In genomic region chr10:23116696-23117095, GRCh38 we compare ENCODE assay signal across 23 cellular contexts.
"Had no signal": no experiment of that assay in that cellular context is flagged by ENCODE, and none has a peak within 500 bp of the region (broad histone marks: within the 10 kb centered on the region; RNA-seq: fewer than 3 reads in every experiment).

No MANE protein-coding gene starts in this region.

- H3K27ac ChIP-seq: neural progenitor cell, ovary, parathyroid adenoma, psoas muscle, right lobe of liver, sigmoid colon, stomach, thoracic aorta, tibial artery, transverse colon, upper lobe of right lung, uterus had no signal

- H3K4me1 ChIP-seq: parathyroid adenoma, psoas muscle, right lobe of liver, sigmoid colon, stomach, tibial artery, transverse colon, upper lobe of right lung, uterus had no signal

- H3K27me3 ChIP-seq: neural progenitor cell, ovary, right lobe of liver, sigmoid colon, stomach, tibial artery, transverse colon, upper lobe of right lung, uterus had no signal

- H3K4me3 ChIP-seq: neural progenitor cell, ovary, psoas muscle, right lobe of liver, sigmoid colon, stomach, thoracic aorta, tibial artery, transverse colon, upper lobe of right lung, uterus had no signal

- H3K9me3 ChIP-seq: ovary, psoas muscle, right lobe of liver, sigmoid colon, stomach, thoracic aorta, tibial artery, transverse colon, upper lobe of right lung, uterus had no signal

- DNase-seq: naive thymus-derived CD8-positive, alpha-beta T cell; occipital lobe; ovary; posterior cingulate gyrus; psoas muscle; right cardiac atrium; right lobe of liver; sigmoid colon; small intestine; stimulated activated CD4-positive, alpha-beta T cell treated with anti-CD3 and anti-CD28 coated beads, Interleukin-15, amount 100 ng/mL, for 24 hours; stimulated activated CD4-positive, alpha-beta T cell treated with anti-CD3 and anti-CD28 coated beads, Interleukin-2, amount 100 ng/mL, for 24 hours; stimulated activated CD4-positive, alpha-beta T cell treated with anti-CD3 and anti-CD28 coated beads, Interleukin-2, amount 100 ng/mL, for 48 hours; stimulated activated CD4-positive, alpha-beta T cell treated with anti-CD3 and anti-CD28 coated beads, Interleukin-4, amount 100 ng/mL, for 24 hours; stimulated activated naive B cell treated with anti-CD40 and anti-IgM and Interleukin-4, amounts not matched to agents 10 μg/mL and 1 μg/mL and 100 μg/mL, for 72 hours; stimulated activated naive CD4-positive, alpha-beta T cell treated with Interleukin-2 at 50 U/mL for 16 hours; stomach; tibial artery; transverse colon; upper lobe of right lung; uterus had no signal

- H3K36me3 ChIP-seq: neural progenitor cell, ovary, uterus had no signal
